ENCODE assay signal across 13 cellular contexts in genomic region chr7:8591289-8591688, GRCh38.
DNase-seq lines count a peak whose midpoint lies in the region.
"Had no signal": no experiment of that assay in that cellular context is flagged by ENCODE, and none has a peak within 500 bp of the region (broad histone marks: within the 10 kb centered on the region; RNA-seq: fewer than 3 reads in every experiment).

No MANE protein-coding gene starts in this region.

- no peak overlapping the region for H3K27ac ChIP-seq in mesendoderm (ENCODE audit: low read depth, low read length)
- H3K27ac ChIP-seq: 22Rv1, BLaER1 had no signal

- no peaks in the 10 kb centered on the region for H3K79me2 ChIP-seq in mesendoderm (ENCODE audit: control insufficient read depth, insufficient read depth, low read length)

- H3K4ac ChIP-seq in mesendoderm (ENCODE audit: low read depth, low read length), result no peak overlapping the region

- no peak overlapping the region for H2AK5ac ChIP-seq in mesendoderm (ENCODE audit: low read length)

- H3K56ac ChIP-seq in mesendoderm (ENCODE audit: low read length), result no peak overlapping the region

- H4K8ac ChIP-seq in mesendoderm (ENCODE audit: low read depth, low read length), result no peak overlapping the region

- H3K4me1 ChIP-seq in mesendoderm (ENCODE audit: control insufficient read depth, low read depth, low read length), result no peaks in the 10 kb centered on the region
- H3K4me1 ChIP-seq: BLaER1 had no signal

- H4K5ac ChIP-seq in mesendoderm (ENCODE audit: low read length), result no peak overlapping the region

- no peak overlapping the region for H3K9ac ChIP-seq in mesendoderm (ENCODE audit: low read length)
- H3K9ac ChIP-seq: BLaER1 had no signal

- H3K4me3 ChIP-seq in mesendoderm (ENCODE audit: low read length), result no peak overlapping the region
- H3K4me3 ChIP-seq: BLaER1 had no signal

- no peak overlapping the region for H2BK5ac ChIP-seq in mesendoderm (ENCODE audit: low read length)

- no peaks in the 10 kb centered on the region for H3K79me1 ChIP-seq in mesendoderm (ENCODE audit: low read length)

- no peak overlapping the region for H3K4me2 ChIP-seq in mesendoderm (ENCODE audit: low read length)
- H3K4me2 ChIP-seq: BLaER1 had no signal

- H3K18ac ChIP-seq in mesendoderm (ENCODE audit: low read length), result no peak overlapping the region

- H3K23ac ChIP-seq in mesendoderm (ENCODE audit: low read length), result no peak overlapping the region

- H3K27me3 ChIP-seq in mesendoderm (ENCODE audit: insufficient read depth, low read length, poor library complexity), result no peaks in the 10 kb centered on the region
- H3K27me3 ChIP-seq: BLaER1 had no signal

- DNase-seq in DMS53 (lab: John Stamatoyannopoulos, UW), result peak; percentile 30
- no peak for DNase-seq in DMS53 treated with DMSO at 0.1 percent for 48 hours (lab: John Stamatoyannopoulos, UW; ENCODE audit: unreplicated experiment)
- DNase-seq in NCI-H69 (lab: John Stamatoyannopoulos, UW), result peak; percentile 36
- DNase-seq in mesendoderm, result peak; percentile 29
- DNase-seq in HuH-7 (ENCODE audit: low spot score), result no peak
- no peak for DNase-seq in activated CD4-positive, alpha-beta T cell treated with anti-CD3 and anti-CD28 coated beads, Interleukin-2, amount 50 U/mL, for 1 hour
- no peak for DNase-seq in epidermal melanocyte (ENCODE audit: insufficient read length, low spot score)
- DNase-seq: Calu3; CD4-positive, alpha-beta memory T cell; GOT3; H9 had no signal

- H2BK120ac ChIP-seq in mesendoderm (ENCODE audit: low read depth, low read length), result no peak overlapping the region

- no peaks in the 10 kb centered on the region for H3K36me3 ChIP-seq in mesendoderm (ENCODE audit: control insufficient read depth, insufficient read depth, low read length)
- H3K36me3 ChIP-seq: BLaER1 had no signal

- H2BK15ac ChIP-seq in mesendoderm (replicated peaks; ENCODE audit: low read depth), result no peak overlapping the region

Comparison
In these comparisons a context has a peak if more than half of its experiments do, and no peak if none do; other contexts are left out.
1. DNase-seq: peak in DMS53 (single experiment), NCI-H69 (single experiment) and mesendoderm (single experiment); none in DMS53 treated with DMSO at 0.1 percent for 48 hours (single experiment), HuH-7 (single experiment), activated CD4-positive, alpha-beta T cell treated with anti-CD3 and anti-CD28 coated beads, Interleukin-2, amount 50 U/mL, for 1 hour (single experiment) and epidermal melanocyte (single experiment).